ENCODE assay signal across 17 cellular contexts in the genomic region with DNA sequence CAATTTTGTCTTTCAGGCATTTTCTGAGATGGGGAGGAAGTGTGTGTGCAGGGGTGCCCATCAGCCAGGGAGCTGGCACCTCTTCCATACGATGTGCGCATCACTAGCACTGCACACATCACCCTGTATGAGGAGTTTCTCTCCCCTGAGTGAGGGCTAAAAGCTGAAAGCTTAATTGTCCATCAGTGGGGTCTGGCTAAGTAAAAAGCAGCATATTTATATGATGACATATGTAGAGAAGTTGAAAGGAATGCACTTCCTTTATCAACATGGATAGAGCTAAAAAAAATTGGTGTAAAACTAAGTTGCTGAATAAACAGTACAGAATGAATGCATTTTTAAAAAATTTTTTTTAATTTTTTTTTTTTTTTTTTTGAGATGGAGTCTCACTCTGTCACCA.
DNase-seq lines count a peak whose midpoint lies in the region; ATAC-seq and TF ChIP-seq lines count a peak whose summit lies in the region.
"Had no signal": no experiment of that assay in that cellular context is flagged by ENCODE, and none has a peak within 500 bp of the region (broad histone marks: within the 10 kb centered on the region; RNA-seq: fewer than 3 reads in every experiment).

No MANE protein-coding gene starts in this region.

- peaks cover 4% of the 10 kb centered on the region for H3K4me1 Mint-ChIP-seq in stimulated activated effector memory CD8-positive, alpha-beta T cell treated with anti-CD3 and anti-CD28 coated beads, Interleukin-12 subunit alpha, Interleukin-12 subunit beta, amount 100 ng/mL, for 72 hours

- H3K27ac Mint-ChIP-seq in stimulated activated effector memory CD8-positive, alpha-beta T cell treated with anti-CD3 and anti-CD28 coated beads, Interleukin-12 subunit alpha, Interleukin-12 subunit beta, amount 100 ng/mL, for 72 hours: no peak overlapping the region

- CTCF ChIA-PET in AG04449 (lab: Yijun Ruan, JAX): interaction anchor here (1.3 to 1.4 kb wide), 2 partner anchors 14 to 105 kb away, joined by 3 read pairs; a partner anchor contains a TSS

- TF ChIP-seq CTCF in AG04449 (IDR thresholded peaks at IDR 0.05; ENCODE audit: insufficient read depth, low read length, missing control alignments): no peak

- no peaks in the 10 kb centered on the region for H3K9me3 Mint-ChIP-seq in stimulated activated effector memory CD8-positive, alpha-beta T cell treated with anti-CD3 and anti-CD28 coated beads, Interleukin-12 subunit alpha, Interleukin-12 subunit beta, amount 100 ng/mL, for 72 hours

- DNase-seq in AG04449 (ENCODE audit: low read depth, low spot score) (peak; percentile 23), HS-27A (ENCODE audit: low read depth) (peak; percentile 55), astrocyte of the hippocampus (ENCODE audit: low read depth, low spot score) (peak; percentile 24), hepatic stellate cell (ENCODE audit: low spot score) (peak; percentile 54), NOMO-1 treated with dmso at 0.1 percent for 144 hours (lab: John Stamatoyannopoulos, UW; ENCODE audit: unreplicated experiment) (no peak)
- DNase-seq in stimulated activated effector memory CD8-positive, alpha-beta T cell treated with anti-CD3 and anti-CD28 coated beads, Interleukin-12 subunit alpha, Interleukin-12 subunit beta, amount 100 ng/mL, for 72 hours (ENCODE audit: low spot score in 2 of 2): no peak
- DNase-seq: 8988T, Calu3, DMS79, GOT3, NCI-H1417, NCI-H2029, NCI-H524, SJCRH30 had no signal

- H3K4me3 ChIP-seq in AG04449 (ENCODE audit: low read depth, low read length): no peak overlapping the region
- H3K4me3 ChIP-seq: SJCRH30 had no signal

- POLR2A ChIA-PET in AG04449 (lab: Yijun Ruan, JAX): interaction anchor here (0.6 to 1.3 kb wide), 2 partner anchors 61 to 105 kb away, joined by 3 read pairs; a partner anchor contains a TSS

- no peaks in the 10 kb centered on the region for H3K36me3 Mint-ChIP-seq in stimulated activated effector memory CD8-positive, alpha-beta T cell treated with anti-CD3 and anti-CD28 coated beads, Interleukin-12 subunit alpha, Interleukin-12 subunit beta, amount 100 ng/mL, for 72 hours

- ATAC-seq in HG03432 (IDR thresholded peaks at IDR 0.05; ENCODE audit: unreplicated experiment) (no peak), HG02970 (IDR thresholded peaks at IDR 0.05; ENCODE audit: low FRiP score, unreplicated experiment) (no peak)
- no peak for ATAC-seq in stimulated activated effector memory CD8-positive, alpha-beta T cell treated with anti-CD3 and anti-CD28 coated beads, Interleukin-12 subunit alpha, Interleukin-12 subunit beta, amount 100 ng/mL, for 72 hours
- ATAC-seq: HepG2 had no signal

- H3K4me3 Mint-ChIP-seq in stimulated activated effector memory CD8-positive, alpha-beta T cell treated with anti-CD3 and anti-CD28 coated beads, Interleukin-12 subunit alpha, Interleukin-12 subunit beta, amount 100 ng/mL, for 72 hours: no peak overlapping the region

Comparison
In these comparisons a context has a peak if more than half of its experiments do, and no peak if none do; other contexts are left out.
1. DNase-seq: peak in AG04449 (single experiment), HS-27A (single experiment), astrocyte of the hippocampus (single experiment) and hepatic stellate cell (single experiment); none in stimulated activated effector memory CD8-positive, alpha-beta T cell treated with anti-CD3 and anti-CD28 coated beads, Interleukin-12 subunit alpha, Interleukin-12 subunit beta, amount 100 ng/mL, for 72 hours (0 of 2) and NOMO-1 treated with dmso at 0.1 percent for 144 hours (single experiment).